ENCODE assay signal across 22 cellular contexts in genomic region chr12:95151821-95152220, GRCh38.
A peak's percentile ranks its signal among the peaks of the same experiment; 100 is the strongest.
DNase-seq lines count a peak whose midpoint lies in the region; ATAC-seq, FAIRE-seq and TF ChIP-seq lines count a peak whose summit lies in the region.
"Had no signal": no experiment of that assay in that cellular context is flagged by ENCODE, and none has a peak within 500 bp of the region (broad histone marks: within the 10 kb centered on the region; RNA-seq: fewer than 3 reads in every experiment).

No MANE protein-coding gene starts in this region.

- no peak overlapping the region for H3K4me2 ChIP-seq in A549
- H3K4me2 ChIP-seq: BLaER1, KMS-11 had no signal

- no peak for TF ChIP-seq CTCF in A549 (IDR thresholded peaks at IDR 0.05)
- TF ChIP-seq CTCF in RWPE1 (conservative IDR thresholded peaks at IDR 0.05; ENCODE audit: low read depth): no peak
- no peak for TF ChIP-seq CTCF in foreskin keratinocyte (conservative IDR thresholded peaks at IDR 0.05)

- TF ChIP-seq RAD21 in A549 (conservative IDR thresholded peaks at IDR 0.05 in 1 of 2, IDR thresholded peaks at IDR 0.05 in 1 of 2): no peak

- H3K9me3 ChIP-seq in A549: no peaks in the 10 kb centered on the region
- H3K9me3 ChIP-seq: Peyer's patch, SJSA1 had no signal

- FAIRE-seq in A549 (lab: Jason Lieb, UNC): peak; percentile 36
- FAIRE-seq: GM12891, H1 had no signal

- H3K27ac ChIP-seq in A549 (0 out of 6 replicates have a peak overlapping the region, but pooled peaks of 1 of the 2 experiments have one; percentile 15), RWPE1 (peak overlapping the region; percentile 96), foreskin keratinocyte (peak overlapping the region; percentile 85)
- H3K27ac ChIP-seq: BLaER1, KMS-11, Peyer's patch, SJSA1 had no signal

- H3K4me1 ChIP-seq in A549 (no peaks in the 10 kb centered on the region), foreskin keratinocyte (peaks cover 36% of the 10 kb centered on the region)
- H3K4me1 ChIP-seq: BLaER1, Peyer's patch, SJSA1 had no signal

- DNase-seq in A549 (ENCODE audit: low read depth in 1 of 2, low spot score in 1 of 2): no peak
- DNase-seq in HPDE6-E6E7 (ENCODE audit: extremely low spot score): peak; percentile 22
- peak; percentile 43 for DNase-seq in RWPE1 (ENCODE audit: low spot score)
- peak; percentile 75 to 89 for DNase-seq in foreskin keratinocyte
- DNase-seq in kidney glomerular epithelial cell (lab: John Stamatoyannopoulos, UW): no peak
- DNase-seq in pons (ENCODE audit: low spot score): no peak
- DNase-seq: CD4-positive, alpha-beta T cell; COR-L47; DND-41; IMR-90; NCI-H187; NK-92 treated with Interleukin-12 subunit alpha and Interleukin-12 subunit beta, amount 100 ng/mL, for 24 hours; Peyer's patch had no signal

- 97% methylated on average over 2 of the region's 2 CpGs for WGBS in A549 (ENCODE audit: missing lambda C conversion rate)

- CTCF ChIA-PET in A549 (lab: Yijun Ruan, JAX): interaction anchor here (1.2 to 1.6 kb wide), 3 partner anchors 15 to 66 kb away, joined by 4 read pairs; partner anchors contain the start of gene VEZT
- CTCF ChIA-PET in RWPE1 (lab: Yijun Ruan, JAX): no interaction called here

- POLR2A ChIA-PET in A549 (lab: Yijun Ruan, JAX) (no interaction called here), RWPE1 (lab: Yijun Ruan, JAX; ENCODE audit: low non-redundant PET) (interaction anchor here (0.6 kb wide), 1 partner anchor 52 kb away, joined by 3 read pairs; no protein-coding TSS in a partner anchor)

- ATAC-seq in A549 (no peak), foreskin keratinocyte (peak; percentile 87), GM19351 (IDR thresholded peaks at IDR 0.05; ENCODE audit: unreplicated experiment) (no peak), GM18502 (IDR thresholded peaks at IDR 0.05; ENCODE audit: poor library complexity, unreplicated experiment) (no peak)
- ATAC-seq: HCT116, Right ventricle myocardium inferior had no signal

- no peak for TF ChIP-seq POLR2A in A549 (IDR thresholded peaks at IDR 0.05; ENCODE audit: low read length)

- no peaks in the 10 kb centered on the region for H3K27me3 ChIP-seq in foreskin keratinocyte
- H3K27me3 ChIP-seq: BLaER1, Peyer's patch, SJSA1 had no signal

- H3K4me3 ChIP-seq in A549: no peak overlapping the region
- H3K4me3 ChIP-seq: BLaER1, Peyer's patch, SJSA1 had no signal

- TF ChIP-seq EP300 in A549 (IDR thresholded peaks at IDR 0.05): no peak

TF ChIP-seq in A549, 52 proteins besides CTCF, POLR2A, EP300 and RAD21:
- TF ChIP-seq HOXB13 (CRISPR knock-in tag; IDR thresholded peaks at IDR 0.05; ENCODE audit: low read depth): no peak
- no peak for TF ChIP-seq ESRRA (IDR thresholded peaks at IDR 0.05; ENCODE audit: borderline replicate concordance, low read length)
- no peak for TF ChIP-seq MYC (IDR thresholded peaks at IDR 0.05; ENCODE audit: borderline replicate concordance, low read length)
- TF ChIP-seq MAZ (IDR thresholded peaks at IDR 0.05; ENCODE audit: borderline replicate concordance, low read depth, low read length): no peak
- TF ChIP-seq PBX3 (IDR thresholded peaks at IDR 0.05): no peak
- no peak for TF ChIP-seq HES2 (IDR thresholded peaks at IDR 0.05)
- TF ChIP-seq RARB (CRISPR knock-in tag; IDR thresholded peaks at IDR 0.05): no peak
- no peak for TF ChIP-seq MAFK (IDR thresholded peaks at IDR 0.05; ENCODE audit: partially characterized antibody)
- TF ChIP-seq EHMT2 (IDR thresholded peaks at IDR 0.05; ENCODE audit: low read depth): no peak
- no peak for TF ChIP-seq ZSCAN20 (CRISPR knock-in tag; IDR thresholded peaks at IDR 0.05)
- TF ChIP-seq PHF8 (IDR thresholded peaks at IDR 0.05; ENCODE audit: borderline replicate concordance, low read depth): no peak
- no peak for TF ChIP-seq HOXB5 (CRISPR knock-in tag; IDR thresholded peaks at IDR 0.05)
- TF ChIP-seq KDM5A (IDR thresholded peaks at IDR 0.05): no peak
- TF ChIP-seq ZFP36 (IDR thresholded peaks at IDR 0.05; ENCODE audit: borderline replicate concordance, partially characterized antibody): no peak

Comparison
In these comparisons a context has a peak if more than half of its experiments do, and no peak if none do; other contexts are left out.
1. DNase-seq: peak in HPDE6-E6E7 (single experiment), RWPE1 (single experiment) and foreskin keratinocyte (2 of 2); none in A549 (0 of 2), kidney glomerular epithelial cell (single experiment) and pons (single experiment).